In genomic region chr5:15966066-15966640, GRCh38 we compare ENCODE assay signal across 21 cellular contexts.
DNase-seq lines count a peak whose midpoint lies in the region; ATAC-seq, FAIRE-seq and TF ChIP-seq lines count a peak whose summit lies in the region.
"Had no signal": no experiment of that assay in that cellular context is flagged by ENCODE, and none has a peak within 500 bp of the region (broad histone marks: within the 10 kb centered on the region; RNA-seq: fewer than 3 reads in every experiment).

No MANE protein-coding gene starts in this region.

- no peak overlapping the region for H2AK9ac ChIP-seq in IMR-90 (replicated peaks; ENCODE audit: low read depth, low read length, poor library complexity)

- TF ChIP-seq POLR2A in breast epithelium (IDR thresholded peaks at IDR 0.05) (no peak), IMR-90 (IDR thresholded peaks at IDR 0.05; ENCODE audit: low read depth, low read length) (no peak)

- in situ Hi-C loops in IMR-90 (cut with MboI; ENCODE audit: low sequenced_read_pairs): no loop called here

- H3K4me3 ChIP-seq in breast epithelium (no peak overlapping the region), IMR-90 (ENCODE audit: insufficient read depth, low read depth, low read length) (no peak overlapping the region), bronchial epithelial cell (ENCODE audit: low read depth, low read length) (no peak overlapping the region)
- H3K4me3 ChIP-seq: Peyer's patch had no signal

- DNase-seq in MCF 10A (ENCODE audit: unreplicated experiment): peak; percentile 8
- DNase-seq in breast epithelium (ENCODE audit: low spot score in 2 of 2): no peak
- peak; percentile 26 for DNase-seq in IMR-90
- DNase-seq in bronchial epithelial cell (ENCODE audit: low read depth): peak; percentile 61
- peak; percentile 8 for DNase-seq in myocyte (ENCODE audit: low read depth)
- DNase-seq in NCI-H82 (lab: John Stamatoyannopoulos, UW): no peak
- DNase-seq in kidney tubule cell (ENCODE audit: low spot score): no peak
- DNase-seq: C1 segment of cervical spinal cord, DMS53, GDM1, GOT3, KG1, MM.1S, NCI-H1105, NCI-H187, NCI-H446, NCI-H774, Peyer's patch, SHP77 treated with DMSO at 0.1 percent for 48 hours had no signal

- POLR2A ChIA-PET in MCF 10A (lab: Yijun Ruan, JAX): no interaction called here
- POLR2A ChIA-PET in IMR-90 (lab: Charles Lee; ENCODE audit: unreplicated experiment): no interaction called here

- no peak overlapping the region for H4K91ac ChIP-seq in IMR-90 (ENCODE audit: insufficient read depth, low read depth, low read length)

- H2AFZ ChIP-seq in IMR-90 (replicated peaks; ENCODE audit: low read length, poor library complexity): no peak overlapping the region

- no peak overlapping the region for H2AK5ac ChIP-seq in IMR-90 (ENCODE audit: low read depth, low read length)

- no peak overlapping the region for H4K8ac ChIP-seq in IMR-90 (ENCODE audit: low read depth in 2 of 2, low read length in 2 of 2)

- H3K23ac ChIP-seq in IMR-90 (ENCODE audit: low read depth, low read length): no peak overlapping the region

- no peaks in the 10 kb centered on the region for H3K27me3 Mint-ChIP-seq in MCF 10A (ENCODE audit: insufficient read depth, unreplicated experiment)

- no peaks in the 10 kb centered on the region for H3K36me3 Mint-ChIP-seq in MCF 10A (ENCODE audit: insufficient read depth, unreplicated experiment)

- no peaks in the 10 kb centered on the region for H4K20me1 ChIP-seq in IMR-90 (ENCODE audit: insufficient read depth, low read length)

- H3K9me3 Mint-ChIP-seq in MCF 10A (ENCODE audit: unreplicated experiment): no peaks in the 10 kb centered on the region

- H3K27ac ChIP-seq in breast epithelium: no peak overlapping the region
- H3K27ac ChIP-seq in IMR-90 (ENCODE audit: insufficient read depth, low read length): no peak overlapping the region
- H3K27ac ChIP-seq: 22Rv1, Peyer's patch had no signal

- no peak overlapping the region for H4K5ac ChIP-seq in IMR-90 (ENCODE audit: low read depth, low read length)

- H3K4me2 ChIP-seq in IMR-90 (ENCODE audit: low read depth, low read length): peak overlapping the region; percentile 45; the same call in 1 of the 2 replicates

- no peak overlapping the region for H2BK20ac ChIP-seq in IMR-90 (ENCODE audit: low read depth, low read length)

- FAIRE-seq in bronchial epithelial cell (lab: Jason Lieb, UNC): no peak

- H3K27me3 ChIP-seq in breast epithelium: no peaks in the 10 kb centered on the region
- no peaks in the 10 kb centered on the region; the same call in 1 of the 2 replicates for H3K27me3 ChIP-seq in IMR-90 (ENCODE audit: control insufficient read depth, insufficient read depth, low read length)
- no peaks in the 10 kb centered on the region for H3K27me3 ChIP-seq in bronchial epithelial cell (ENCODE audit: control insufficient read depth, insufficient read depth, low read length)
- H3K27me3 ChIP-seq: Peyer's patch had no signal

- intact Hi-C loops in MCF 10A (cut with micrococcal nuclease): no loop called here
- intact Hi-C loops in breast epithelium (cut with DNase I; ENCODE audit: low total_unique reads): no loop called here
- intact Hi-C loops in IMR-90 (cut with micrococcal nuclease): no loop called here

- ATAC-seq in IMR-90 (ENCODE audit: low read depth): peak; percentile 14; the same call in 1 of the 2 replicates
- ATAC-seq in HG03460 (IDR thresholded peaks at IDR 0.05; ENCODE audit: unreplicated experiment): no peak

- H3K36me3 ChIP-seq in breast epithelium: no peaks in the 10 kb centered on the region
- H3K36me3 ChIP-seq in IMR-90 (ENCODE audit: control insufficient read depth, insufficient read depth, low read length): no peaks in the 10 kb centered on the region
- H3K36me3 ChIP-seq in bronchial epithelial cell (ENCODE audit: control insufficient read depth, insufficient read depth, low read length): no peaks in the 10 kb centered on the region
- H3K36me3 ChIP-seq: Peyer's patch had no signal

- no peaks in the 10 kb centered on the region for H3K4me1 Mint-ChIP-seq in MCF 10A (ENCODE audit: insufficient read depth, unreplicated experiment)

- no peaks in the 10 kb centered on the region for H3K9me1 ChIP-seq in IMR-90 (ENCODE audit: insufficient read depth, low read length)

- H2BK5ac ChIP-seq in IMR-90 (ENCODE audit: low read depth, low read length, poor library complexity, severe bottlenecking): no peak overlapping the region

- TF ChIP-seq CTCF in MCF 10A (IDR thresholded peaks at IDR 0.05; ENCODE audit: unreplicated experiment) (no peak), breast epithelium (IDR thresholded peaks at IDR 0.05) (no peak), IMR-90 (conservative IDR thresholded peaks at IDR 0.05; ENCODE audit: low read depth, low read length) (no peak), bronchial epithelial cell (IDR thresholded peaks at IDR 0.05; ENCODE audit: insufficient read depth, low read length, severe bottlenecking) (no peak)

- H3K9ac ChIP-seq in IMR-90 (ENCODE audit: low read depth, low read length): no peak overlapping the region

- CTCF ChIA-PET in MCF 10A (lab: Yijun Ruan, JAX) (no interaction called here), IMR-90 (lab: Yijun Ruan, JAX) (no interaction called here)

- no peak overlapping the region for H3K56ac ChIP-seq in IMR-90 (ENCODE audit: extremely low read depth, insufficient read depth, low read length)

- no TSS peak for BruUV-seq in MCF 10A (replicated peaks; lab: Mats Ljungman, UMichigan)
- BruUV-seq in IMR-90 (replicated peaks; lab: Mats Ljungman, UMichigan): no TSS peak

- no CpG with 5 or more reads among the region's 6 CpGs for WGBS in IMR-90 (ENCODE audit: extremely low coverage in 2 of 2, insufficient read length in 1 of 2), 2 experiments

- H2BK120ac ChIP-seq in IMR-90 (ENCODE audit: low read depth, low read length): no peak overlapping the region

- H3K9me3 ChIP-seq in breast epithelium (no peaks in the 10 kb centered on the region), IMR-90 (ENCODE audit: control insufficient read depth, insufficient read depth, low read length) (no peaks in the 10 kb centered on the region)
- H3K9me3 ChIP-seq: Peyer's patch had no signal

- no peak overlapping the region for H3K4ac ChIP-seq in IMR-90 (ENCODE audit: low read depth, low read length)

- H3K27ac Mint-ChIP-seq in MCF 10A (ENCODE audit: low read depth, unreplicated experiment): no peak overlapping the region

- no peak overlapping the region; the same call in 1 of the 2 replicates for H3K18ac ChIP-seq in IMR-90 (ENCODE audit: low read depth, low read length)

- no peak overlapping the region for H3K14ac ChIP-seq in IMR-90 (replicated peaks; ENCODE audit: low read depth, low read length)

- TF ChIP-seq RAD21 in IMR-90 (IDR thresholded peaks at IDR 0.05; ENCODE audit: low read length): no peak

- no peak overlapping the region for H2BK15ac ChIP-seq in IMR-90 (ENCODE audit: low read depth, low read length)

- H3K4me1 ChIP-seq in breast epithelium (no peaks in the 10 kb centered on the region), IMR-90 (ENCODE audit: control insufficient read depth, insufficient read depth, low read length) (peaks cover 4% of the 10 kb centered on the region; the same call in 1 of the 2 replicates)
- H3K4me1 ChIP-seq: Peyer's patch had no signal

- H3K79me1 ChIP-seq in IMR-90 (ENCODE audit: low read depth in 1 of 2, low read length in 2 of 2): no peaks in the 10 kb centered on the region

- H3K4me3 Mint-ChIP-seq in MCF 10A (ENCODE audit: unreplicated experiment): no peak overlapping the region

- dilution Hi-C loops in IMR-90 (cut with HindIII; ENCODE audit: low sequenced_read_pairs, unreplicated experiment): no loop called here

TF ChIP-seq in IMR-90, 13 proteins besides CTCF, POLR2A, EP300 and RAD21:
- TF ChIP-seq MAFK (IDR thresholded peaks at IDR 0.05; ENCODE audit: low read depth, low read length) (peak; percentile 29; the same call in 1 of the 2 replicates), MAZ (IDR thresholded peaks at IDR 0.05; ENCODE audit: borderline replicate concordance, low read depth, low read length) (no peak)

Comparison
In these comparisons a context has a peak if more than half of its experiments do, and no peak if none do; other contexts are left out.
1. DNase-seq: peak in MCF 10A (single experiment), IMR-90 (single experiment), bronchial epithelial cell (single experiment) and myocyte (single experiment); none in breast epithelium (0 of 2), NCI-H82 (single experiment) and kidney tubule cell (single experiment).